ENCODE assay signal across 8 cellular contexts in genomic region chr11:2166091-2166851, GRCh38. TPM values are rescaled to one million over a fixed set of nuclear protein-coding genes. Genes with fewer than 3 reads are reported as not detected.
DNase-seq lines count a peak whose midpoint lies in the region; ATAC-seq and TF ChIP-seq lines count a peak whose summit lies in the region.

No MANE protein-coding gene starts in this region.

- no peaks in the 10 kb centered on the region for H3K36me3 Mint-ChIP-seq in activated T-cell treated with anti-CD3 and anti-CD28 coated beads, Interleukin-2, amount 50 U/mL, for 4 hours (ENCODE audit: insufficient read depth)

- H2AFZ ChIP-seq in Karpas-422 (ENCODE audit: low read length), result no peak overlapping the region

- peak; percentile 64 to 75 for ATAC-seq in activated T-cell treated with anti-CD3 and anti-CD28 coated beads, Interleukin-2, amount 50 U/mL, for 4 hours
- peak; percentile 71 for ATAC-seq in Right ventricle myocardium superior (ENCODE audit: poor library complexity)

- H3K27me3 ChIP-seq in Karpas-422 (ENCODE audit: low read length), result no peaks in the 10 kb centered on the region

- peak; percentile 27 for TF ChIP-seq CTCF in AG09319 (IDR thresholded peaks at IDR 0.05; ENCODE audit: low read depth, low read length)

- H3K9me2 ChIP-seq in Karpas-422 (replicated peaks; ENCODE audit: insufficient read depth, low read length), result no peaks in the 10 kb centered on the region

- no peak overlapping the region for H3K4me3 ChIP-seq in Karpas-422 (ENCODE audit: low read length)

- no peak overlapping the region for H3K4me3 Mint-ChIP-seq in activated T-cell treated with anti-CD3 and anti-CD28 coated beads, Interleukin-2, amount 50 U/mL, for 4 hours

- H3K27ac ChIP-seq in Karpas-422 (ENCODE audit: low read length), result no peak overlapping the region

- H3K9me3 ChIP-seq in Karpas-422 (ENCODE audit: low read length), result no peaks in the 10 kb centered on the region

- peaks cover 9% of the 10 kb centered on the region for H3K27me3 Mint-ChIP-seq in activated T-cell treated with anti-CD3 and anti-CD28 coated beads, Interleukin-2, amount 50 U/mL, for 4 hours (ENCODE audit: low read depth)

- no peaks in the 10 kb centered on the region for H3K4me1 ChIP-seq in Karpas-422 (ENCODE audit: low read length)

- DNase-seq in AG09319 (ENCODE audit: extremely low read depth, low read depth), result no peak
- DNase-seq in Karpas-422, result peak; percentile 61
- peak; percentile 36 for DNase-seq in activated T-cell treated with anti-CD3 and anti-CD28 coated beads, Interleukin-2, amount 50 U/mL, for 4 hours
- DNase-seq in Right ventricle myocardium superior, result peak; percentile 62
- DNase-seq in stimulated activated CD4-positive, alpha-beta T cell treated with anti-CD3 and anti-CD28 coated beads, Interleukin-1b, Interleukin-23, amount 100 ng/mL, for 4 hours (ENCODE audit: low read depth in 2 of 2), result peak; percentile 31 to 44
- DNase-seq in NCI-H774 (lab: John Stamatoyannopoulos, UW), result no peak
- DNase-seq in foreskin melanocyte, result no peak
- no peak for DNase-seq in NCI-H1694 (lab: John Stamatoyannopoulos, UW)

- H3K9me3 Mint-ChIP-seq in activated T-cell treated with anti-CD3 and anti-CD28 coated beads, Interleukin-2, amount 50 U/mL, for 4 hours, result no peaks in the 10 kb centered on the region

- no peaks in the 10 kb centered on the region for H3K4me1 Mint-ChIP-seq in activated T-cell treated with anti-CD3 and anti-CD28 coated beads, Interleukin-2, amount 50 U/mL, for 4 hours (ENCODE audit: low read depth)

- intact Hi-C loops in Right ventricle myocardium superior (cut with DNase I), result no loop called here

- H3K4me2 ChIP-seq in Karpas-422 (ENCODE audit: low read depth, low read length, poor library complexity, severe bottlenecking), result no peak overlapping the region

- H4K20me1 ChIP-seq in Karpas-422 (ENCODE audit: insufficient read depth, low read depth, low read length), result no peaks in the 10 kb centered on the region

- no peak overlapping the region for H3K9ac ChIP-seq in Karpas-422 (ENCODE audit: low read length)

- no peaks in the 10 kb centered on the region for H3K36me3 ChIP-seq in Karpas-422 (ENCODE audit: insufficient read depth, low read length)

- no peaks in the 10 kb centered on the region for H3K79me2 ChIP-seq in Karpas-422 (ENCODE audit: low read length)

RNA-seq across cellular contexts. Expression of gene INS, which starts 5.3 kb away (rescaled TPM):
- not detected in 2 replicates for total RNA-seq in Karpas-422 (2014; rRNA removed; shearing (Covaris generic); ENCODE audit: low replicate concordance)
- total RNA-seq in activated T-cell treated with anti-CD3 and anti-CD28 coated beads, Interleukin-2, amount 50 U/mL, for 4 hours, result not detected
- total RNA-seq in Right ventricle myocardium superior, result not detected

RNA-seq across cellular contexts. Expression of gene TH, which starts 5.3 kb away (rescaled TPM):
- not detected in 2 replicates for total RNA-seq in Karpas-422 (2014; rRNA removed; shearing (Covaris generic); ENCODE audit: low replicate concordance)
- total RNA-seq in activated T-cell treated with anti-CD3 and anti-CD28 coated beads, Interleukin-2, amount 50 U/mL, for 4 hours, result not detected
- total RNA-seq in Right ventricle myocardium superior, result not detected

RNA-seq across cellular contexts. Expression of gene IGF2, which starts 27.1 kb away (rescaled TPM):
- not detected in 2 replicates for total RNA-seq in Karpas-422 (2014; rRNA removed; shearing (Covaris generic); ENCODE audit: low replicate concordance)
- total RNA-seq in activated T-cell treated with anti-CD3 and anti-CD28 coated beads, Interleukin-2, amount 50 U/mL, for 4 hours, result 10 to 100 TPM in 1 of 3 donors, 1 to 10 TPM in 2; 4.6 to 12.5 (median 5.7) TPM
- total RNA-seq in Right ventricle myocardium superior, result 79.9 TPM

Comparison
In these comparisons a context has a peak if more than half of its experiments do, and no peak if none do; other contexts are left out.
1. DNase-seq: peak in Karpas-422 (single experiment), activated T-cell treated with anti-CD3 and anti-CD28 coated beads, Interleukin-2, amount 50 U/mL, for 4 hours (single experiment), Right ventricle myocardium superior (single experiment) and stimulated activated CD4-positive, alpha-beta T cell treated with anti-CD3 and anti-CD28 coated beads, Interleukin-1b, Interleukin-23, amount 100 ng/mL, for 4 hours (2 of 2); none in AG09319 (single experiment), NCI-H774 (single experiment), foreskin melanocyte (single experiment) and NCI-H1694 (single experiment).